In genomic region chr10:79440281-79440680, GRCh38 we compare ENCODE assay signal across 1 cellular context.
TF ChIP-seq lines count a peak whose summit lies in the region.

No MANE protein-coding gene starts in this region.

TF ChIP-seq in GM23338, 12 proteins besides CTCF, POLR2A, EP300 and RAD21 (continued from another document):
- TF ChIP-seq ZNF462 (CRISPR knock-in tag; IDR thresholded peaks at IDR 0.05), result no peak
- no peak for TF ChIP-seq REST (IDR thresholded peaks at IDR 0.05; ENCODE audit: unreplicated experiment)
- TF ChIP-seq CREB1 (CRISPR knock-in tag; IDR thresholded peaks at IDR 0.05; ENCODE audit: low read depth), result no peak
